In the genomic region with DNA sequence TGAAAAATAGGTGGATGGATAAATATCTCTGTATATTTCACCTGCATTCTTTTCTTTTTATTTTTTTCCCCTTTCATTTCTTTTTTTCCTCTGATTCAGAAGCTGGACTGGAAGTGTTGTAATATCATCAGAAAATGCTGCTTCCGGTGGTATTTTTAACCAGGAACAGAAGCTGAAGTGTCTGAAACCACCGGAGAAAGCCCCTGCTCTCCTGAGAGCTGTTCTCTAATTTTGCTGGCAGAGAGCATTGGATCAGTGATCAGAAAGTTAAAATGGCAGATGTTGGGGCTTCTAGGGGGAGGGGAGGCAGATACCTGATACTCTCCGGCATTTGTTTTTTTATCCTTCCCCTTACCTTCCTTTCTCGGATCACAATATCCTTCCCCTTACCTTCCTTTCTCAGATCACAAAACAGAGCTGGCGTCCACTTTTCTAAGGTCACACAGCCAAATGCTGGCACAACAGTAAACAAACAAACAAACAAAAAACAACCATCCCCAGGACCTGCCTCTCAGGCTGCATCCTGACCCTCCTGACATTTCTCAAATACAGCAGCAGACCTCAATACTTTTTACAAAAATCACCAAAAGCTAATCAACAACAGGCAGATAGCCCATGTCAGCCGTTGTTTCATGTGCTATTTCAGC, we compare ENCODE assay signal across 1 cellular context.
A peak's percentile ranks its signal among the peaks of the same experiment; 100 is the strongest.
TF ChIP-seq lines count a peak whose summit lies in the region.

No MANE protein-coding gene starts in this region.

TF ChIP-seq in K562, 482 proteins besides CTCF, POLR2A, EP300 and RAD21 (continued from another document and continues in another):
- no peak for TF ChIP-seq LARP7 (IDR thresholded peaks at IDR 0.05)
- TF ChIP-seq TAL1 (IDR thresholded peaks at IDR 0.05) = no peak
- TF ChIP-seq ZNF644 (tag; IDR thresholded peaks at IDR 0.05; ENCODE audit: low read depth) = no peak
- no peak for TF ChIP-seq NRF1 (conservative IDR thresholded peaks at IDR 0.05 in 1 of 2, IDR thresholded peaks at IDR 0.05 in 1 of 2)
- no peak for TF ChIP-seq ZNF143 (CRISPR knock-in tag; IDR thresholded peaks at IDR 0.05)
- TF ChIP-seq SETDB1 (IDR thresholded peaks at IDR 0.05; ENCODE audit: low read length) = no peak
- TF ChIP-seq LCOR (CRISPR knock-in tag; IDR thresholded peaks at IDR 0.05) = no peak
- no peak for TF ChIP-seq MYNN (IDR thresholded peaks at IDR 0.05)
- no peak for TF ChIP-seq MYNN (CRISPR knock-in tag; IDR thresholded peaks at IDR 0.05)
- TF ChIP-seq BRD9 (IDR thresholded peaks at IDR 0.05; ENCODE audit: low read depth, partially characterized antibody) = peak; percentile 57
- no peak for TF ChIP-seq ZNF584 (CRISPR knock-in tag; IDR thresholded peaks at IDR 0.05; ENCODE audit: low read depth)
- TF ChIP-seq SMARCB1 (IDR thresholded peaks at IDR 0.05; ENCODE audit: insufficient read length, low read depth) = no peak
- 0 out of 2 replicates have a peak, but pooled peaks have one; percentile 17 for TF ChIP-seq LEF1 (IDR thresholded peaks at IDR 0.05)
- no peak for TF ChIP-seq POLR2H (tag; IDR thresholded peaks at IDR 0.05; ENCODE audit: low read depth)
- TF ChIP-seq HNRNPH1 (optimal IDR thresholded peaks at IDR 0.05; ENCODE audit: low read depth, low read length) = no peak
- TF ChIP-seq TOE1 (IDR thresholded peaks at IDR 0.05; ENCODE audit: borderline replicate concordance) = 0 out of 2 replicates have a peak, but pooled peaks have one; percentile 30
- no peak for TF ChIP-seq TOE1 (CRISPR knock-in tag; IDR thresholded peaks at IDR 0.05; ENCODE audit: borderline replicate concordance, low read depth)
- no peak for TF ChIP-seq SPI1 (IDR thresholded peaks at IDR 0.05; ENCODE audit: borderline replicate concordance, low read depth, low read length)
- TF ChIP-seq MCM2 (IDR thresholded peaks at IDR 0.05; ENCODE audit: low read depth) = no peak
- no peak for TF ChIP-seq HNRNPK (IDR thresholded peaks at IDR 0.05; ENCODE audit: low read depth, low read length, poor library complexity, severe bottlenecking)
- TF ChIP-seq NELFE (IDR thresholded peaks at IDR 0.05; ENCODE audit: insufficient read depth, insufficient read length) = no peak
- no peak for TF ChIP-seq L3MBTL2 (IDR thresholded peaks at IDR 0.05)
- TF ChIP-seq, protein P1, sequence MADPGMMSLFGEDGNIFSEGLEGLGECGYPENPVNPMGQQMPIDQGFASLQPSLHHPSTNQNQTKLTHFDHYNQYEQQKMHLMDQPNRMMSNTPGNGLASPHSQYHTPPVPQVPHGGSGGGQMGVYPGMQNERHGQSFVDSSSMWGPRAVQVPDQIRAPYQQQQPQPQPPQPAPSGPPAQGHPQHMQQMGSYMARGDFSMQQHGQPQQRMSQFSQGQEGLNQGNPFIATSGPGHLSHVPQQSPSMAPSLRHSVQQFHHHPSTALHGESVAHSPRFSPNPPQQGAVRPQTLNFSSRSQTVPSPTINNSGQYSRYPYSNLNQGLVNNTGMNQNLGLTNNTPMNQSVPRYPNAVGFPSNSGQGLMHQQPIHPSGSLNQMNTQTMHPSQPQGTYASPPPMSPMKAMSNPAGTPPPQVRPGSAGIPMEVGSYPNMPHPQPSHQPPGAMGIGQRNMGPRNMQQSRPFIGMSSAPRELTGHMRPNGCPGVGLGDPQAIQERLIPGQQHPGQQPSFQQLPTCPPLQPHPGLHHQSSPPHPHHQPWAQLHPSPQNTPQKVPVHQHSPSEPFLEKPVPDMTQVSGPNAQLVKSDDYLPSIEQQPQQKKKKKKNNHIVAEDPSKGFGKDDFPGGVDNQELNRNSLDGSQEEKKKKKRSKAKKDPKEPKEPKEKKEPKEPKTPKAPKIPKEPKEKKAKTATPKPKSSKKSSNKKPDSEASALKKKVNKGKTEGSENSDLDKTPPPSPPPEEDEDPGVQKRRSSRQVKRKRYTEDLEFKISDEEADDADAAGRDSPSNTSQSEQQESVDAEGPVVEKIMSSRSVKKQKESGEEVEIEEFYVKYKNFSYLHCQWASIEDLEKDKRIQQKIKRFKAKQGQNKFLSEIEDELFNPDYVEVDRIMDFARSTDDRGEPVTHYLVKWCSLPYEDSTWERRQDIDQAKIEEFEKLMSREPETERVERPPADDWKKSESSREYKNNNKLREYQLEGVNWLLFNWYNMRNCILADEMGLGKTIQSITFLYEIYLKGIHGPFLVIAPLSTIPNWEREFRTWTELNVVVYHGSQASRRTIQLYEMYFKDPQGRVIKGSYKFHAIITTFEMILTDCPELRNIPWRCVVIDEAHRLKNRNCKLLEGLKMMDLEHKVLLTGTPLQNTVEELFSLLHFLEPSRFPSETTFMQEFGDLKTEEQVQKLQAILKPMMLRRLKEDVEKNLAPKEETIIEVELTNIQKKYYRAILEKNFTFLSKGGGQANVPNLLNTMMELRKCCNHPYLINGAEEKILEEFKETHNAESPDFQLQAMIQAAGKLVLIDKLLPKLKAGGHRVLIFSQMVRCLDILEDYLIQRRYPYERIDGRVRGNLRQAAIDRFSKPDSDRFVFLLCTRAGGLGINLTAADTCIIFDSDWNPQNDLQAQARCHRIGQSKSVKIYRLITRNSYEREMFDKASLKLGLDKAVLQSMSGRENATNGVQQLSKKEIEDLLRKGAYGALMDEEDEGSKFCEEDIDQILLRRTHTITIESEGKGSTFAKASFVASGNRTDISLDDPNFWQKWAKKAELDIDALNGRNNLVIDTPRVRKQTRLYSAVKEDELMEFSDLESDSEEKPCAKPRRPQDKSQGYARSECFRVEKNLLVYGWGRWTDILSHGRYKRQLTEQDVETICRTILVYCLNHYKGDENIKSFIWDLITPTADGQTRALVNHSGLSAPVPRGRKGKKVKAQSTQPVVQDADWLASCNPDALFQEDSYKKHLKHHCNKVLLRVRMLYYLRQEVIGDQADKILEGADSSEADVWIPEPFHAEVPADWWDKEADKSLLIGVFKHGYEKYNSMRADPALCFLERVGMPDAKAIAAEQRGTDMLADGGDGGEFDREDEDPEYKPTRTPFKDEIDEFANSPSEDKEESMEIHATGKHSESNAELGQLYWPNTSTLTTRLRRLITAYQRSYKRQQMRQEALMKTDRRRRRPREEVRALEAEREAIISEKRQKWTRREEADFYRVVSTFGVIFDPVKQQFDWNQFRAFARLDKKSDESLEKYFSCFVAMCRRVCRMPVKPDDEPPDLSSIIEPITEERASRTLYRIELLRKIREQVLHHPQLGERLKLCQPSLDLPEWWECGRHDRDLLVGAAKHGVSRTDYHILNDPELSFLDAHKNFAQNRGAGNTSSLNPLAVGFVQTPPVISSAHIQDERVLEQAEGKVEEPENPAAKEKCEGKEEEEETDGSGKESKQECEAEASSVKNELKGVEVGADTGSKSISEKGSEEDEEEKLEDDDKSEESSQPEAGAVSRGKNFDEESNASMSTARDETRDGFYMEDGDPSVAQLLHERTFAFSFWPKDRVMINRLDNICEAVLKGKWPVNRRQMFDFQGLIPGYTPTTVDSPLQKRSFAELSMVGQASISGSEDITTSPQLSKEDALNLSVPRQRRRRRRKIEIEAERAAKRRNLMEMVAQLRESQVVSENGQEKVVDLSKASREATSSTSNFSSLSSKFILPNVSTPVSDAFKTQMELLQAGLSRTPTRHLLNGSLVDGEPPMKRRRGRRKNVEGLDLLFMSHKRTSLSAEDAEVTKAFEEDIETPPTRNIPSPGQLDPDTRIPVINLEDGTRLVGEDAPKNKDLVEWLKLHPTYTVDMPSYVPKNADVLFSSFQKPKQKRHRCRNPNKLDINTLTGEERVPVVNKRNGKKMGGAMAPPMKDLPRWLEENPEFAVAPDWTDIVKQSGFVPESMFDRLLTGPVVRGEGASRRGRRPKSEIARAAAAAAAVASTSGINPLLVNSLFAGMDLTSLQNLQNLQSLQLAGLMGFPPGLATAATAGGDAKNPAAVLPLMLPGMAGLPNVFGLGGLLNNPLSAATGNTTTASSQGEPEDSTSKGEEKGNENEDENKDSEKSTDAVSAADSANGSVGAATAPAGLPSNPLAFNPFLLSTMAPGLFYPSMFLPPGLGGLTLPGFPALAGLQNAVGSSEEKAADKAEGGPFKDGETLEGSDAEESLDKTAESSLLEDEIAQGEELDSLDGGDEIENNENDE (IDR thresholded peaks at IDR 0.05; ENCODE audit: low read depth, low read length) = no peak
- no peak for TF ChIP-seq SAFB (IDR thresholded peaks at IDR 0.05; ENCODE audit: borderline replicate concordance, low read depth, low read length)
- TF ChIP-seq ZNF79 (CRISPR knock-in tag; IDR thresholded peaks at IDR 0.05; ENCODE audit: low read depth) = no peak
- TF ChIP-seq, protein P2, sequence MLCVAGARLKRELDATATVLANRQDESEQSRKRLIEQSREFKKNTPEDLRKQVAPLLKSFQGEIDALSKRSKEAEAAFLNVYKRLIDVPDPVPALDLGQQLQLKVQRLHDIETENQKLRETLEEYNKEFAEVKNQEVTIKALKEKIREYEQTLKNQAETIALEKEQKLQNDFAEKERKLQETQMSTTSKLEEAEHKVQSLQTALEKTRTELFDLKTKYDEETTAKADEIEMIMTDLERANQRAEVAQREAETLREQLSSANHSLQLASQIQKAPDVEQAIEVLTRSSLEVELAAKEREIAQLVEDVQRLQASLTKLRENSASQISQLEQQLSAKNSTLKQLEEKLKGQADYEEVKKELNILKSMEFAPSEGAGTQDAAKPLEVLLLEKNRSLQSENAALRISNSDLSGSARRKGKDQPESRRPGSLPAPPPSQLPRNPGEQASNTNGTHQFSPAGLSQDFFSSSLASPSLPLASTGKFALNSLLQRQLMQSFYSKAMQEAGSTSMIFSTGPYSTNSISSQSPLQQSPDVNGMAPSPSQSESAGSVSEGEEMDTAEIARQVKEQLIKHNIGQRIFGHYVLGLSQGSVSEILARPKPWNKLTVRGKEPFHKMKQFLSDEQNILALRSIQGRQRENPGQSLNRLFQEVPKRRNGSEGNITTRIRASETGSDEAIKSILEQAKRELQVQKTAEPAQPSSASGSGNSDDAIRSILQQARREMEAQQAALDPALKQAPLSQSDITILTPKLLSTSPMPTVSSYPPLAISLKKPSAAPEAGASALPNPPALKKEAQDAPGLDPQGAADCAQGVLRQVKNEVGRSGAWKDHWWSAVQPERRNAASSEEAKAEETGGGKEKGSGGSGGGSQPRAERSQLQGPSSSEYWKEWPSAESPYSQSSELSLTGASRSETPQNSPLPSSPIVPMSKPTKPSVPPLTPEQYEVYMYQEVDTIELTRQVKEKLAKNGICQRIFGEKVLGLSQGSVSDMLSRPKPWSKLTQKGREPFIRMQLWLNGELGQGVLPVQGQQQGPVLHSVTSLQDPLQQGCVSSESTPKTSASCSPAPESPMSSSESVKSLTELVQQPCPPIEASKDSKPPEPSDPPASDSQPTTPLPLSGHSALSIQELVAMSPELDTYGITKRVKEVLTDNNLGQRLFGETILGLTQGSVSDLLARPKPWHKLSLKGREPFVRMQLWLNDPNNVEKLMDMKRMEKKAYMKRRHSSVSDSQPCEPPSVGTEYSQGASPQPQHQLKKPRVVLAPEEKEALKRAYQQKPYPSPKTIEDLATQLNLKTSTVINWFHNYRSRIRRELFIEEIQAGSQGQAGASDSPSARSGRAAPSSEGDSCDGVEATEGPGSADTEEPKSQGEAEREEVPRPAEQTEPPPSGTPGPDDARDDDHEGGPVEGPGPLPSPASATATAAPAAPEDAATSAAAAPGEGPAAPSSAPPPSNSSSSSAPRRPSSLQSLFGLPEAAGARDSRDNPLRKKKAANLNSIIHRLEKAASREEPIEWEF (CRISPR knock-in tag; IDR thresholded peaks at IDR 0.05) = no peak
- no peak for TF ChIP-seq HCFC1 (IDR thresholded peaks at IDR 0.05; ENCODE audit: low read depth, low read length)
- no peak for TF ChIP-seq XRCC3 (IDR thresholded peaks at IDR 0.05)
- TF ChIP-seq, protein P3, sequence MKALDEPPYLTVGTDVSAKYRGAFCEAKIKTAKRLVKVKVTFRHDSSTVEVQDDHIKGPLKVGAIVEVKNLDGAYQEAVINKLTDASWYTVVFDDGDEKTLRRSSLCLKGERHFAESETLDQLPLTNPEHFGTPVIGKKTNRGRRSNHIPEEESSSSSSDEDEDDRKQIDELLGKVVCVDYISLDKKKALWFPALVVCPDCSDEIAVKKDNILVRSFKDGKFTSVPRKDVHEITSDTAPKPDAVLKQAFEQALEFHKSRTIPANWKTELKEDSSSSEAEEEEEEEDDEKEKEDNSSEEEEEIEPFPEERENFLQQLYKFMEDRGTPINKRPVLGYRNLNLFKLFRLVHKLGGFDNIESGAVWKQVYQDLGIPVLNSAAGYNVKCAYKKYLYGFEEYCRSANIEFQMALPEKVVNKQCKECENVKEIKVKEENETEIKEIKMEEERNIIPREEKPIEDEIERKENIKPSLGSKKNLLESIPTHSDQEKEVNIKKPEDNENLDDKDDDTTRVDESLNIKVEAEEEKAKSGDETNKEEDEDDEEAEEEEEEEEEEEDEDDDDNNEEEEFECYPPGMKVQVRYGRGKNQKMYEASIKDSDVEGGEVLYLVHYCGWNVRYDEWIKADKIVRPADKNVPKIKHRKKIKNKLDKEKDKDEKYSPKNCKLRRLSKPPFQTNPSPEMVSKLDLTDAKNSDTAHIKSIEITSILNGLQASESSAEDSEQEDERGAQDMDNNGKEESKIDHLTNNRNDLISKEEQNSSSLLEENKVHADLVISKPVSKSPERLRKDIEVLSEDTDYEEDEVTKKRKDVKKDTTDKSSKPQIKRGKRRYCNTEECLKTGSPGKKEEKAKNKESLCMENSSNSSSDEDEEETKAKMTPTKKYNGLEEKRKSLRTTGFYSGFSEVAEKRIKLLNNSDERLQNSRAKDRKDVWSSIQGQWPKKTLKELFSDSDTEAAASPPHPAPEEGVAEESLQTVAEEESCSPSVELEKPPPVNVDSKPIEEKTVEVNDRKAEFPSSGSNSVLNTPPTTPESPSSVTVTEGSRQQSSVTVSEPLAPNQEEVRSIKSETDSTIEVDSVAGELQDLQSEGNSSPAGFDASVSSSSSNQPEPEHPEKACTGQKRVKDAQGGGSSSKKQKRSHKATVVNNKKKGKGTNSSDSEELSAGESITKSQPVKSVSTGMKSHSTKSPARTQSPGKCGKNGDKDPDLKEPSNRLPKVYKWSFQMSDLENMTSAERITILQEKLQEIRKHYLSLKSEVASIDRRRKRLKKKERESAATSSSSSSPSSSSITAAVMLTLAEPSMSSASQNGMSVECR (CRISPR knock-in tag; IDR thresholded peaks at IDR 0.05) = no peak
- TF ChIP-seq NR2C1 (IDR thresholded peaks at IDR 0.05) = no peak
- TF ChIP-seq NR2C1 (tag; IDR thresholded peaks at IDR 0.05) = no peak
- TF ChIP-seq ZNF507 (tag; conservative IDR thresholded peaks at IDR 0.05) = no peak
- TF ChIP-seq, protein P4, sequence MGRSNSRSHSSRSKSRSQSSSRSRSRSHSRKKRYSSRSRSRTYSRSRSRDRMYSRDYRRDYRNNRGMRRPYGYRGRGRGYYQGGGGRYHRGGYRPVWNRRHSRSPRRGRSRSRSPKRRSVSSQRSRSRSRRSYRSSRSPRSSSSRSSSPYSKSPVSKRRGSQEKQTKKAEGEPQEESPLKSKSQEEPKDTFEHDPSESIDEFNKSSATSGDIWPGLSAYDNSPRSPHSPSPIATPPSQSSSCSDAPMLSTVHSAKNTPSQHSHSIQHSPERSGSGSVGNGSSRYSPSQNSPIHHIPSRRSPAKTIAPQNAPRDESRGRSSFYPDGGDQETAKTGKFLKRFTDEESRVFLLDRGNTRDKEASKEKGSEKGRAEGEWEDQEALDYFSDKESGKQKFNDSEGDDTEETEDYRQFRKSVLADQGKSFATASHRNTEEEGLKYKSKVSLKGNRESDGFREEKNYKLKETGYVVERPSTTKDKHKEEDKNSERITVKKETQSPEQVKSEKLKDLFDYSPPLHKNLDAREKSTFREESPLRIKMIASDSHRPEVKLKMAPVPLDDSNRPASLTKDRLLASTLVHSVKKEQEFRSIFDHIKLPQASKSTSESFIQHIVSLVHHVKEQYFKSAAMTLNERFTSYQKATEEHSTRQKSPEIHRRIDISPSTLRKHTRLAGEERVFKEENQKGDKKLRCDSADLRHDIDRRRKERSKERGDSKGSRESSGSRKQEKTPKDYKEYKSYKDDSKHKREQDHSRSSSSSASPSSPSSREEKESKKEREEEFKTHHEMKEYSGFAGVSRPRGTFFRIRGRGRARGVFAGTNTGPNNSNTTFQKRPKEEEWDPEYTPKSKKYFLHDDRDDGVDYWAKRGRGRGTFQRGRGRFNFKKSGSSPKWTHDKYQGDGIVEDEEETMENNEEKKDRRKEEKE (IDR thresholded peaks at IDR 0.05; ENCODE audit: borderline replicate concordance in 1 of 2, control insufficient read depth in 1 of 2, low read depth in 2 of 2, low read length in 1 of 2) = peak in 1 of 2 experiments; percentile 80; a peak in 1 of 4 replicates
- TF ChIP-seq ZNF766 (CRISPR knock-in tag; conservative IDR thresholded peaks at IDR 0.05) = no peak
- TF ChIP-seq TFAM (CRISPR knock-in tag; conservative IDR thresholded peaks at IDR 0.05) = no peak
- no peak for TF ChIP-seq ZNF140 (CRISPR knock-in tag; IDR thresholded peaks at IDR 0.05)
